1 cellular context compared by ENCODE assay signal in genomic region chr18:62460851-62461300, GRCh38.
TF ChIP-seq lines count a peak whose summit lies in the region.

No MANE protein-coding gene starts in this region.

TF ChIP-seq in HepG2, 621 proteins besides CTCF, POLR2A, EP300 and RAD21 (continued from another document and continues in another):
- TF ChIP-seq TCF7L2 (IDR thresholded peaks at IDR 0.05; ENCODE audit: low read depth, low read length) (peak; percentile 44; the same call in 1 of the 2 replicates), EEA1 (CRISPR knock-in tag; IDR thresholded peaks at IDR 0.05; ENCODE audit: borderline replicate concordance) (no peak), ZFYVE20 (CRISPR knock-in tag; IDR thresholded peaks at IDR 0.05; ENCODE audit: borderline replicate concordance, low read depth) (no peak), ZNF496 (CRISPR knock-in tag; IDR thresholded peaks at IDR 0.05; ENCODE audit: insufficient replicate concordance) (no peak), SETDB1 (CRISPR knock-in tag; IDR thresholded peaks at IDR 0.05; ENCODE audit: borderline replicate concordance) (no peak), ZNF124 (CRISPR knock-in tag; IDR thresholded peaks at IDR 0.05) (no peak), ATF7 (IDR thresholded peaks at IDR 0.05) (no peak), ATF7 (CRISPR knock-in tag; IDR thresholded peaks at IDR 0.05) (no peak), BCL6 (CRISPR knock-in tag; IDR thresholded peaks at IDR 0.05) (peak; percentile 87), SMARCC2 (IDR thresholded peaks at IDR 0.05) (no peak), ZNF691 (CRISPR knock-in tag; IDR thresholded peaks at IDR 0.05; ENCODE audit: borderline replicate concordance, low read depth) (no peak), ZKSCAN5 (CRISPR knock-in tag; IDR thresholded peaks at IDR 0.05) (no peak), GATAD2A (CRISPR knock-in tag; IDR thresholded peaks at IDR 0.05) (peak; percentile 98), MXD3 (CRISPR knock-in tag; IDR thresholded peaks at IDR 0.05) (no peak), MED8 (CRISPR knock-in tag; IDR thresholded peaks at IDR 0.05; ENCODE audit: insufficient replicate concordance) (peak; percentile 87), ZNF350 (CRISPR knock-in tag; IDR thresholded peaks at IDR 0.05; ENCODE audit: borderline replicate concordance, low read depth) (no peak), NRL (CRISPR knock-in tag; IDR thresholded peaks at IDR 0.05; ENCODE audit: borderline replicate concordance) (no peak), IKZF1 (IDR thresholded peaks at IDR 0.05) (no peak), GABPB1 (CRISPR knock-in tag; IDR thresholded peaks at IDR 0.05) (no peak; the same call in 1 of the 2 replicates), DNMT1 (CRISPR knock-in tag; IDR thresholded peaks at IDR 0.05) (no peak), ZNF546 (CRISPR knock-in tag; conservative IDR thresholded peaks at IDR 0.05) (no peak), ZZZ3 (CRISPR knock-in tag; IDR thresholded peaks at IDR 0.05; ENCODE audit: borderline replicate concordance) (no peak), PLRG1 (conservative IDR thresholded peaks at IDR 0.05) (no peak), IKZF5 (CRISPR knock-in tag; IDR thresholded peaks at IDR 0.05) (peak; percentile 72), ZNF251 (CRISPR knock-in tag; IDR thresholded peaks at IDR 0.05) (no peak), KDM5B (CRISPR knock-in tag; IDR thresholded peaks at IDR 0.05; ENCODE audit: borderline replicate concordance) (no peak), ATF7-NPFF (CRISPR knock-in tag; IDR thresholded peaks at IDR 0.05; ENCODE audit: low read depth) (no peak), ASH2L (IDR thresholded peaks at IDR 0.05; ENCODE audit: insufficient read length, low read depth, low read length) (peak; percentile 85), U2AF2 (IDR thresholded peaks at IDR 0.05; ENCODE audit: low read depth, low read length) (no peak), ZNF557 (CRISPR knock-in tag; IDR thresholded peaks at IDR 0.05) (no peak), KDM4B (CRISPR knock-in tag; IDR thresholded peaks at IDR 0.05) (no peak), NAIF1 (CRISPR knock-in tag; IDR thresholded peaks at IDR 0.05; ENCODE audit: borderline replicate concordance) (no peak), CBX2 (IDR thresholded peaks at IDR 0.05; ENCODE audit: low read depth, low read length) (no peak), CBX2 (CRISPR knock-in tag; IDR thresholded peaks at IDR 0.05; ENCODE audit: low read depth) (no peak), ZBTB49 (CRISPR knock-in tag; IDR thresholded peaks at IDR 0.05; ENCODE audit: borderline replicate concordance) (no peak), ZNF678 (CRISPR knock-in tag; IDR thresholded peaks at IDR 0.05) (no peak), ZNF543 (CRISPR knock-in tag; IDR thresholded peaks at IDR 0.05) (no peak), HOXD1 (CRISPR knock-in tag; IDR thresholded peaks at IDR 0.05) (no peak), STAG1 (CRISPR knock-in tag; IDR thresholded peaks at IDR 0.05) (peak; percentile 20), ZMYM3 (CRISPR knock-in tag; IDR thresholded peaks at IDR 0.05) (peak; percentile 53; the same call in 1 of the 2 replicates), RBM39 (IDR thresholded peaks at IDR 0.05; ENCODE audit: low read depth, low read length, poor library complexity, severe bottlenecking) (no peak), ZNF121 (CRISPR knock-in tag; IDR thresholded peaks at IDR 0.05) (no peak), ZNF704 (CRISPR knock-in tag; IDR thresholded peaks at IDR 0.05; ENCODE audit: borderline replicate concordance) (no peak), ZSCAN30 (CRISPR knock-in tag; IDR thresholded peaks at IDR 0.05) (no peak), PCBP1 (IDR thresholded peaks at IDR 0.05; ENCODE audit: borderline replicate concordance, low read depth, low read length) (no peak), RFXANK (CRISPR knock-in tag; IDR thresholded peaks at IDR 0.05) (no peak), GPBP1L1 (CRISPR knock-in tag; IDR thresholded peaks at IDR 0.05) (no peak), TIGD3 (CRISPR knock-in tag; IDR thresholded peaks at IDR 0.05; ENCODE audit: borderline replicate concordance) (no peak), MTA3 (CRISPR knock-in tag; IDR thresholded peaks at IDR 0.05) (no peak), NR2F2 (IDR thresholded peaks at IDR 0.05; ENCODE audit: borderline replicate concordance, low read depth) (peak; percentile 91), ZNF33B (CRISPR knock-in tag; IDR thresholded peaks at IDR 0.05) (no peak), IRX3 (CRISPR knock-in tag; IDR thresholded peaks at IDR 0.05; ENCODE audit: borderline replicate concordance, low read depth) (no peak), XBP1 (CRISPR knock-in tag; IDR thresholded peaks at IDR 0.05) (no peak), ZBTB10 (CRISPR knock-in tag; IDR thresholded peaks at IDR 0.05; ENCODE audit: borderline replicate concordance) (no peak), DDIT3 (CRISPR knock-in tag; IDR thresholded peaks at IDR 0.05) (peak; percentile 58; the same call in 1 of the 2 replicates), ZNF703 (CRISPR knock-in tag; IDR thresholded peaks at IDR 0.05; ENCODE audit: borderline replicate concordance) (no peak), SIN3B (IDR thresholded peaks at IDR 0.05; ENCODE audit: low read length) (no peak), TBX2 (CRISPR knock-in tag; IDR thresholded peaks at IDR 0.05; ENCODE audit: borderline replicate concordance) (peak; percentile 74; the same call in 1 of the 2 replicates), ZNF512B (CRISPR knock-in tag; IDR thresholded peaks at IDR 0.05; ENCODE audit: borderline replicate concordance) (no peak), MXI1 (IDR thresholded peaks at IDR 0.05; ENCODE audit: borderline replicate concordance, low read depth, low read length) (peak; percentile 52; the same call in 1 of the 3 replicates), CC2D1A (CRISPR knock-in tag; IDR thresholded peaks at IDR 0.05) (no peak)
